ENCODE assay signal across 8 cellular contexts in the genomic region with DNA sequence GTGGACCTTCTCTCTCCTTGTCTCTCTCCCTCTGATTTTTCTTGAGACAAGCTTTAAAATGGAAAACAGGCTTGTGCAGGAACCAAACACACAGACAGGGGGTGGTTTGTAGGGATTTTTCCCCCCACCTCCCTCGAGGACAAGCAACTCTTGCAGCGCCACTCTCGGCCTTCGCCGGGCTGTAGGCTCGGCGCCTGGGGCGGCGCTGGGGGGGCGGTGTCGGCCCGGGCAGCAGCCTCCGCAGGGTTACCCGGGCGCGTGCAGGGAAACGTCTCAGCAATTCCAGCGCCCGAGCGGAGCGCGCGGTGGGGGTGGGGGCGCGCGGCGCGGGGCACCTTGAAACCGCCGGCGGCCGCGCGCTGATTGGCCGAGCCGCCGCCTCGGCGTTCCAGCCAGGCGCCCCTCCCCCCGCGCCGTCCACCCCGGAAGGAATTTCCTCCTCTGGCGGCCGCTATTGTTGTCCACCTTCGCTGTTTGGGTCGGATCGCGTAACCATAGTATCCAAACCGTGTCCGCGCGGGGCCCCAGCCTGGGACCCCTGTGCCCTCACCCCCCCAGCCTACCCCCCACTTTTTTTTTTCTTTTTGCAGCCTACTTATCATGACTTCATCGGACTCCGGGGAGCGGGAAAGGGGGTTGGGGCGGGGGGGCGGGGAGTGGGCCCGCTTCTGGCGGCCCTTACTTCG. TPM values are rescaled to one million over a fixed set of nuclear protein-coding genes. Genes with fewer than 3 reads are reported as not detected.
DNase-seq lines count a peak whose midpoint lies in the region; ATAC-seq and TF ChIP-seq lines count a peak whose summit lies in the region.

No MANE protein-coding gene starts in this region.

- no peaks in the 10 kb centered on the region for H3K9me3 Mint-ChIP-seq in activated CD4-positive, alpha-beta T cell treated with anti-CD3 and anti-CD28 coated beads for 36 hours (ENCODE audit: low read depth)

- peak overlapping the region; percentile 85 for H3K27ac ChIP-seq in cingulate gyrus (ENCODE audit: low read depth, low read length)

- peak; percentile 46 for ATAC-seq in HG03097 (IDR thresholded peaks at IDR 0.05; ENCODE audit: low FRiP score, unreplicated experiment)
- peak; percentile 47 for ATAC-seq in activated CD4-positive, alpha-beta T cell treated with anti-CD3 and anti-CD28 coated beads for 36 hours
- ATAC-seq in left colon = peak; percentile 81
- no peak for ATAC-seq in GM18520 (IDR thresholded peaks at IDR 0.05; ENCODE audit: unreplicated experiment)

- peak overlapping the region; percentile 92 for H3K4me3 ChIP-seq in GM12865 (ENCODE audit: low read depth, low read length)

- intact Hi-C loops in activated CD4-positive, alpha-beta T cell treated with anti-CD3 and anti-CD28 coated beads for 36 hours (cut with DNase I, micrococcal nuclease) = loop anchor here (1.0 to 10.0 kb wide), 12 partner anchors 81 to 626 kb away; partner anchors contain the start of genes TCEANC2 (in 2 of the 2), TMEM59 (in 2 of the 2), CYB5RL (in 1 of the 2) and MRPL37 (in 1 of the 2)
- intact Hi-C loops in left colon (cut with DNase I, micrococcal nuclease) = loop anchor here (2.0 to 5.0 kb wide), 3 partner anchors 79 to 216 kb away; partner anchors contain the start of gene SSBP3 (in 1 of the 2)

- no peaks in the 10 kb centered on the region for H3K36me3 Mint-ChIP-seq in activated CD4-positive, alpha-beta T cell treated with anti-CD3 and anti-CD28 coated beads for 36 hours (ENCODE audit: low read depth)

- peaks cover 2% of the 10 kb centered on the region for H3K27me3 Mint-ChIP-seq in activated CD4-positive, alpha-beta T cell treated with anti-CD3 and anti-CD28 coated beads for 36 hours

- peak overlapping the region; percentile 73 for H3K4me3 Mint-ChIP-seq in activated CD4-positive, alpha-beta T cell treated with anti-CD3 and anti-CD28 coated beads for 36 hours

- DNase-seq in GM12865 (ENCODE audit: low read depth) (peak; percentile 88), NCI-H345 treated with DMSO at 0.1 percent for 48 hours (lab: John Stamatoyannopoulos, UW; ENCODE audit: unreplicated experiment) (peak; percentile 71), left colon (peak; percentile 91 to 96)
- peak; percentile 81 for DNase-seq in activated CD4-positive, alpha-beta T cell treated with anti-CD3 and anti-CD28 coated beads for 36 hours
- DNase-seq in stimulated activated CD4-positive, alpha-beta T cell treated with anti-CD3 and anti-CD28 coated beads, Interleukin-1b, Interleukin-23, amount 100 ng/mL, for 1 hour (ENCODE audit: low read depth in 2 of 2) = peak; percentile 52 to 58

- peak overlapping the region; percentile 67 for H3K27ac Mint-ChIP-seq in activated CD4-positive, alpha-beta T cell treated with anti-CD3 and anti-CD28 coated beads for 36 hours

- TF ChIP-seq CTCF in GM12865 (IDR thresholded peaks at IDR 0.05; ENCODE audit: insufficient read depth, low read depth, low read length, missing control alignments) = no peak

- CTCF ChIA-PET in activated CD4-positive, alpha-beta T cell treated with anti-CD3 and anti-CD28 coated beads for 36 hours (lab: Charles Lee) = interaction anchor here (0.6 to 2.1 kb wide), 10 partner anchors 8 to 419 kb away, joined by 3 to 28 read pairs (median 4); no protein-coding TSS in a partner anchor

- POLR2A ChIA-PET in activated CD4-positive, alpha-beta T cell treated with anti-CD3 and anti-CD28 coated beads for 36 hours (lab: Charles Lee) = no interaction called here

- H3K4me1 Mint-ChIP-seq in activated CD4-positive, alpha-beta T cell treated with anti-CD3 and anti-CD28 coated beads for 36 hours = peaks cover 39% of the 10 kb centered on the region

RNA-seq across cellular contexts. Expression of gene ACOT11, which starts 59.8 kb away (rescaled TPM):
- total RNA-seq in activated CD4-positive, alpha-beta T cell treated with anti-CD3 and anti-CD28 coated beads for 36 hours = 1 to 10 TPM; 2.0 TPM
- 10 to 100 TPM; 59.7 to 77.0 TPM for total RNA-seq in left colon

Comparison
In these comparisons a context has a peak if more than half of its experiments do, and no peak if none do; other contexts are left out.
1. RNA of gene ACOT11, which starts 59.8 kb away (total RNA-seq): 59.7 to 77.0 TPM in left colon; 2.0 TPM in activated CD4-positive, alpha-beta T cell treated with anti-CD3 and anti-CD28 coated beads for 36 hours; every median in the first group is over 10 times any median in the second.
2. Peak in every context shown above with its lines, with median percentiles within 50 percentile points of each other: DNase-seq.